ENCODE assay signal across 19 cellular contexts in the genomic region with DNA sequence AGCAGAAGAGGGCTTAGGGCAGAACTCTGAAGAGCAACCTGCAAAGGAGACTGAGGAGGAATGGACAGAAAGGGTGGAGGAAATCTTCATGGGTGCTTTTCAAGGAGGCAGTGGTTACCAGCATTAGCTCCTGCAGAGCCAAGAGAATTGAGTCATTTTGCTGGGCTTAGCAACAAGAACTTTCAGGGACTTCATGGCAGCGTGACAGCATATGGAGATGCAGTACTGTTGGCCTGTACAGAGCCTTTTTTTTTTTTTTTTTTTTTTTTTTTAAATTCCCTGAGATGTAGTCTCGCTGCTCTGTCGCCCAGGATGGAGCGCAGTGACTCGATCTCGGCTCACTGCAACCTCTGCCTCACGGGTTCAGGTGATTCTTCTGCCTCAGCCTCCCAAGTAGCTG. TPM values are rescaled to one million over a fixed set of nuclear protein-coding genes. Genes with fewer than 3 reads are reported as not detected.
DNase-seq lines count a peak whose midpoint lies in the region; ATAC-seq and TF ChIP-seq lines count a peak whose summit lies in the region.
"Had no signal": no experiment of that assay in that cellular context is flagged by ENCODE, and none has a peak within 500 bp of the region (broad histone marks: within the 10 kb centered on the region; RNA-seq: fewer than 3 reads in every experiment).

No MANE protein-coding gene starts in this region.

- intact Hi-C loops in OCI-LY7 (cut with micrococcal nuclease; ENCODE audit: unreplicated experiment) = no loop called here

- no peak for ATAC-seq in stimulated activated effector memory CD8-positive, alpha-beta T cell treated with anti-CD3 and anti-CD28 coated beads, Interleukin-12 subunit alpha, Interleukin-12 subunit beta, amount 100 ng/mL, for 72 hours
- ATAC-seq in SK-N-SH treated with all-trans-retinoic acid at 6 μM for 48 hours (no peak), HG03196 (IDR thresholded peaks at IDR 0.05; ENCODE audit: unreplicated experiment) (no peak)
- ATAC-seq: activated naive CD8-positive, alpha-beta T cell treated with anti-CD3 and anti-CD28 coated beads, Interleukin-2, amount 50 U/mL, for 24 hours had no signal

- H3K4me3 Mint-ChIP-seq in stimulated activated effector memory CD8-positive, alpha-beta T cell treated with anti-CD3 and anti-CD28 coated beads, Interleukin-12 subunit alpha, Interleukin-12 subunit beta, amount 100 ng/mL, for 72 hours = no peak overlapping the region
- H3K4me3 Mint-ChIP-seq in chondrocyte (ENCODE audit: unreplicated experiment) = no peak overlapping the region
- H3K4me3 Mint-ChIP-seq: activated naive CD8-positive, alpha-beta T cell treated with anti-CD3 and anti-CD28 coated beads, Interleukin-2, amount 50 U/mL, for 24 hours; neural progenitor cell had no signal

- H3K27ac ChIP-seq in right atrium auricular region (peak overlapping the region; percentile 66 to 70), OCI-LY7 (ENCODE audit: low read depth, low read length, poor library complexity, severe bottlenecking) (no peak overlapping the region)
- H3K27ac ChIP-seq: BLaER1 treated with 17β-estradiol and CSF1 and Interleukin-3, amounts not matched to agents 10 nM and 100 nM; neural progenitor cell had no signal

- TF ChIP-seq CTCF in epithelial cell of esophagus (IDR thresholded peaks at IDR 0.05; ENCODE audit: insufficient read depth, low read depth, low read length, missing control alignments) (no peak), right atrium auricular region (IDR thresholded peaks at IDR 0.05) (no peak), OCI-LY7 (conservative IDR thresholded peaks at IDR 0.05; ENCODE audit: low read length) (no peak), chondrocyte (IDR thresholded peaks at IDR 0.05) (no peak)

- no peaks in the 10 kb centered on the region for H3K9me2 ChIP-seq in OCI-LY7 (ENCODE audit: insufficient read depth, low read length)

- H3K9me3 ChIP-seq in right atrium auricular region (no peaks in the 10 kb centered on the region), OCI-LY7 (ENCODE audit: low read length) (0 out of 2 replicates have a peak, but pooled peaks cover 5% of the 10 kb centered on the region)
- H3K9me3 ChIP-seq: mucosa of descending colon had no signal

- H3K36me3 ChIP-seq in right atrium auricular region (peaks cover 5% of the 10 kb centered on the region), OCI-LY7 (ENCODE audit: insufficient read depth, low read length) (peaks cover 37% of the 10 kb centered on the region)
- H3K36me3 ChIP-seq: BLaER1 treated with 17β-estradiol and CSF1 and Interleukin-3, amounts not matched to agents 10 nM and 100 nM had no signal

- no peak overlapping the region for H3K4me2 ChIP-seq in OCI-LY7 (ENCODE audit: low read length)
- H3K4me2 ChIP-seq: BLaER1 treated with 17β-estradiol and CSF1 and Interleukin-3, amounts not matched to agents 10 nM and 100 nM; neural progenitor cell had no signal

- DNase-seq in RKO (ENCODE audit: low spot score) (peak; percentile 11), epithelial cell of esophagus (ENCODE audit: low read depth) (peak; percentile 16), right atrium auricular region (ENCODE audit: low spot score) (peak; percentile 80), OCI-LY7 (ENCODE audit: low spot score) (no peak), chondrocyte (ENCODE audit: low spot score) (no peak)
- no peak for DNase-seq in stimulated activated effector memory CD8-positive, alpha-beta T cell treated with anti-CD3 and anti-CD28 coated beads, Interleukin-12 subunit alpha, Interleukin-12 subunit beta, amount 100 ng/mL, for 72 hours (ENCODE audit: low spot score in 2 of 2)
- DNase-seq: ACHN; activated effector memory CD4-positive, alpha-beta T cell treated with anti-CD3 and anti-CD28 coated beads, Interleukin-2, amount 50 U/mL, for 16 hours; activated naive CD8-positive, alpha-beta T cell treated with anti-CD3 and anti-CD28 coated beads, Interleukin-2, amount 50 U/mL, for 24 hours; NCI-H1105 treated with DMSO at 0.1 percent for 48 hours; NCI-H2081 treated with DMSO at 0.1 percent for 48 hours; NCI-H510A treated with DMSO at 0.1 percent for 48 hours; stimulated activated CD8-positive, alpha-beta memory T cell treated with anti-CD3 and anti-CD28 coated beads, Interleukin-4, amount 100 ng/mL, for 48 hours; T-helper 1 cell had no signal

- CTCF ChIA-PET in OCI-LY7 (lab: Charles Lee; ENCODE audit: unreplicated experiment) = no interaction called here

- H3K4me3 ChIP-seq in epithelial cell of esophagus (ENCODE audit: low read length) (no peak overlapping the region), right atrium auricular region (no peak overlapping the region), OCI-LY7 (ENCODE audit: low read depth, low read length, poor library complexity, severe bottlenecking) (no peak overlapping the region)
- H3K4me3 ChIP-seq: BLaER1 treated with 17β-estradiol and CSF1 and Interleukin-3, amounts not matched to agents 10 nM and 100 nM; mucosa of descending colon; neural progenitor cell had no signal

- no peaks in the 10 kb centered on the region for H3K9me3 Mint-ChIP-seq in stimulated activated effector memory CD8-positive, alpha-beta T cell treated with anti-CD3 and anti-CD28 coated beads, Interleukin-12 subunit alpha, Interleukin-12 subunit beta, amount 100 ng/mL, for 72 hours
- peaks cover 5% of the 10 kb centered on the region for H3K9me3 Mint-ChIP-seq in chondrocyte (ENCODE audit: low read depth)
- H3K9me3 Mint-ChIP-seq: activated naive CD8-positive, alpha-beta T cell treated with anti-CD3 and anti-CD28 coated beads, Interleukin-2, amount 50 U/mL, for 24 hours had no signal

- no peaks in the 10 kb centered on the region for H3K36me3 Mint-ChIP-seq in stimulated activated effector memory CD8-positive, alpha-beta T cell treated with anti-CD3 and anti-CD28 coated beads, Interleukin-12 subunit alpha, Interleukin-12 subunit beta, amount 100 ng/mL, for 72 hours
- H3K36me3 Mint-ChIP-seq in chondrocyte (ENCODE audit: low read depth) = no peaks in the 10 kb centered on the region

- H3K27ac Mint-ChIP-seq in stimulated activated effector memory CD8-positive, alpha-beta T cell treated with anti-CD3 and anti-CD28 coated beads, Interleukin-12 subunit alpha, Interleukin-12 subunit beta, amount 100 ng/mL, for 72 hours = peak overlapping the region; percentile 2
- H3K27ac Mint-ChIP-seq in chondrocyte (ENCODE audit: unreplicated experiment) = no peak overlapping the region
- H3K27ac Mint-ChIP-seq: activated naive CD8-positive, alpha-beta T cell treated with anti-CD3 and anti-CD28 coated beads, Interleukin-2, amount 50 U/mL, for 24 hours; neural progenitor cell had no signal

- POLR2A ChIA-PET in OCI-LY7 (lab: Charles Lee) = interaction anchor here (2.9 kb wide), 1 partner anchor 8 kb away, joined by 9 read pairs; no protein-coding TSS in a partner anchor

- H2AFZ ChIP-seq in OCI-LY7 (ENCODE audit: low read length) = no peak overlapping the region
- H2AFZ ChIP-seq: neural progenitor cell had no signal

- H4K20me1 ChIP-seq in OCI-LY7 (ENCODE audit: insufficient read depth, low read length) = no peaks in the 10 kb centered on the region
- H4K20me1 ChIP-seq: BLaER1 treated with 17β-estradiol and CSF1 and Interleukin-3, amounts not matched to agents 10 nM and 100 nM had no signal

- peaks cover 4% of the 10 kb centered on the region; the same call in 1 of the 2 replicates for H3K79me2 ChIP-seq in OCI-LY7 (ENCODE audit: insufficient read depth, low read depth, low read length)

- peaks cover 33% of the 10 kb centered on the region for H3K27me3 Mint-ChIP-seq in chondrocyte (ENCODE audit: low read depth)
- H3K27me3 Mint-ChIP-seq: activated naive CD8-positive, alpha-beta T cell treated with anti-CD3 and anti-CD28 coated beads, Interleukin-2, amount 50 U/mL, for 24 hours had no signal

- no peaks in the 10 kb centered on the region for H3K4me1 Mint-ChIP-seq in stimulated activated effector memory CD8-positive, alpha-beta T cell treated with anti-CD3 and anti-CD28 coated beads, Interleukin-12 subunit alpha, Interleukin-12 subunit beta, amount 100 ng/mL, for 72 hours
- peaks cover 6% of the 10 kb centered on the region for H3K4me1 Mint-ChIP-seq in chondrocyte (ENCODE audit: low read depth)

- H3K27me3 ChIP-seq in right atrium auricular region = no peaks in the 10 kb centered on the region
- H3K27me3 ChIP-seq: BLaER1 treated with 17β-estradiol and CSF1 and Interleukin-3, amounts not matched to agents 10 nM and 100 nM had no signal

- H3K4me1 ChIP-seq in right atrium auricular region = peaks cover 0 to 57% of the 10 kb centered on the region in 2 donors
- peaks cover 25% of the 10 kb centered on the region for H3K4me1 ChIP-seq in OCI-LY7 (ENCODE audit: insufficient read depth, low read length, poor library complexity, severe bottlenecking)
- H3K4me1 ChIP-seq: BLaER1 treated with 17β-estradiol and CSF1 and Interleukin-3, amounts not matched to agents 10 nM and 100 nM had no signal

- BruUV-seq in OCI-LY7 (replicated peaks; lab: Mats Ljungman, UMichigan) = no TSS peak

TF ChIP-seq in SK-N-SH treated with all-trans-retinoic acid at 6 μM for 48 hours, 23 proteins besides CTCF, POLR2A, EP300 and RAD21 (continues in another document):
- TF ChIP-seq ZC3H10 (CRISPR knock-in tag; IDR thresholded peaks at IDR 0.05) (no peak), ZNF70 (CRISPR knock-in tag; IDR thresholded peaks at IDR 0.05) (no peak), ZFP3 (CRISPR knock-in tag; IDR thresholded peaks at IDR 0.05) (no peak), GLIS3 (CRISPR knock-in tag; IDR thresholded peaks at IDR 0.05) (no peak)
- TF ChIP-seq, protein P1, sequence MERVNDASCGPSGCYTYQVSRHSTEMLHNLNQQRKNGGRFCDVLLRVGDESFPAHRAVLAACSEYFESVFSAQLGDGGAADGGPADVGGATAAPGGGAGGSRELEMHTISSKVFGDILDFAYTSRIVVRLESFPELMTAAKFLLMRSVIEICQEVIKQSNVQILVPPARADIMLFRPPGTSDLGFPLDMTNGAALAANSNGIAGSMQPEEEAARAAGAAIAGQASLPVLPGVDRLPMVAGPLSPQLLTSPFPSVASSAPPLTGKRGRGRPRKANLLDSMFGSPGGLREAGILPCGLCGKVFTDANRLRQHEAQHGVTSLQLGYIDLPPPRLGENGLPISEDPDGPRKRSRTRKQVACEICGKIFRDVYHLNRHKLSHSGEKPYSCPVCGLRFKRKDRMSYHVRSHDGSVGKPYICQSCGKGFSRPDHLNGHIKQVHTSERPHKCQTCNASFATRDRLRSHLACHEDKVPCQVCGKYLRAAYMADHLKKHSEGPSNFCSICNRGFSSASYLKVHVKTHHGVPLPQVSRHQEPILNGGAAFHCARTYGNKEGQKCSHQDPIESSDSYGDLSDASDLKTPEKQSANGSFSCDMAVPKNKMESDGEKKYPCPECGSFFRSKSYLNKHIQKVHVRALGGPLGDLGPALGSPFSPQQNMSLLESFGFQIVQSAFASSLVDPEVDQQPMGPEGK (CRISPR knock-in tag; IDR thresholded peaks at IDR 0.05; ENCODE audit: borderline replicate concordance) = no peak

RNA-seq across cellular contexts. Expression of a gene that starts 41.0 kb away (rescaled TPM):
- total RNA-seq in right atrium auricular region (100 to 1,000 TPM; 164 to 166 TPM), OCI-LY7 (2022) (41.0 and 45.8 TPM in 2 replicates), chondrocyte (26.2 to 40.0 TPM (median 39.1 TPM) in 3 replicates)
- total RNA-seq in OCI-LY7 (2014; rRNA removed; shearing (Covaris generic)) = 16.5 and 18.8 TPM in 2 replicates

Comparison
In these comparisons a context has a peak if more than half of its experiments do, and no peak if none do; other contexts are left out.
1. DNase-seq: peak in RKO (single experiment), epithelial cell of esophagus (single experiment) and right atrium auricular region (single experiment); none in stimulated activated effector memory CD8-positive, alpha-beta T cell treated with anti-CD3 and anti-CD28 coated beads, Interleukin-12 subunit alpha, Interleukin-12 subunit beta, amount 100 ng/mL, for 72 hours (0 of 2), OCI-LY7 (single experiment) and chondrocyte (single experiment).